8 cellular contexts compared by ENCODE assay signal in the genomic region with DNA sequence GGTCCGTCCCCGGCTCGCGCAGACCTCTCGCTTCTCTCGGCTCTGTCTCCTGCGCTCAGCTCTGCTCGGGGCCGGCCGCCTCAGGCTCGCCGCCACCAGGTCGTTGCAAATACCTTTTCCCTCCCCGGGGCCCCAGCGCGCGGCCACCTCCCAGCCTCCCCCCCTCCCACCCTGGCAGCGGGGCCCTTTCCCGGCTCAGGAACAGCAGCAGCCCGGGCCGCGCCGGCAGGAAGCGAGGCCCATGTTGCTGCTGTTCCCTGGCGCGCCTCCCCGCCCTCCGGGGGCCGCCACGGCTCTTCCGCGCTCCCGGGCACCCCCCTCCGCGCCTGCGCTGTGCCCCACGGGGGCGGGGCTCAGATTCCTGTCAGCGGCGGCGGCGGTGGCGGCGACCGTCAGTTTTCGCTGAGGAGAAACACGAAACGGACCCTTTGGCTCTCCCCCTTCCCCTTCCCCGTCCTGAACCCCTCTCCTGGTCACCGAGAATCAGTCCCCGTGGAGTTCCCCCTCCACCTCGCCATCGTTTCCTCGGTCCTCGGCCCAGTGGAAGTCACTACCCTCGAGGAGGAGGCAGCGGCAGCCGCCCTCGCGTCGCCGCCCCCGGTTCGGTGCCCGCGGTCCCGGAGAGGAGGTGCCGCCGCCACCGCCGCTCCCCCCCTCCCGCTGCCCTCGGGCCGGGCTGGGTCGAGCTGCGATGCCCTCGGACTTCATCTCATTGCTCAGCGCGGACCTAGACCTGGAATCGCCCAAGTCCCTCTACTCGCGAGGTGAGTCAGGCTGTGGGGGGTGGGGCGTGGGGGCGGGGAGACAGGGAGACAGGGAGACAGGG. TPM values are rescaled to one million over a fixed set of nuclear protein-coding genes. Genes with fewer than 3 reads are reported as not detected.
DNase-seq lines count a peak whose midpoint lies in the region; ATAC-seq, FAIRE-seq and TF ChIP-seq lines count a peak whose summit lies in the region.

Gene NFAT5, plus strand, starts transcription at position 356 of the 826 bp plus-strand sequence. Its CDS starts 336 bp downstream, at position 692.

- 0% methylated on average over 1 to 66 of the region's 84 CpGs for WGBS in body of pancreas, 2 donors
- no CpG with 5 or more reads among the region's 84 CpGs for WGBS in iPS DF 6.9 (ENCODE audit: insufficient coverage, insufficient read length)

- intact Hi-C loops in body of pancreas (cut with DNase I) = no loop called here
- intact Hi-C loops in gastrocnemius medialis (cut with DNase I; ENCODE audit: low total_unique reads) = loop anchor here (1.0 to 2.0 kb wide), 4 partner anchors 47 to 434 kb away; partner anchors contain the start of genes CHTF8, CYB5B, TERF2 and UTP4

- ATAC-seq in HG02973 (IDR thresholded peaks at IDR 0.05; ENCODE audit: unreplicated experiment) (peak; percentile 45), body of pancreas (peak; percentile 93), gastrocnemius medialis (peak; percentile 79 to 82), HG03378 (IDR thresholded peaks at IDR 0.05; ENCODE audit: unreplicated experiment) (no peak)

- H3K4me3 ChIP-seq in body of pancreas (peak within 1 kb of the TSS; percentile 95 to 99), iPS DF 6.9 (ENCODE audit: low read length) (peak within 1 kb of the TSS; percentile 94), gastrocnemius medialis (peak within 1 kb of the TSS; percentile 75 to 99 (median 94))

- in situ Hi-C loops in gastrocnemius medialis (cut with MboI; ENCODE audit: low sequenced_read_pairs in 4 of 4) = loop anchor here in 1 of 4 donors (10.0 kb wide), 1 partner anchor 171 kb away; no protein-coding TSS in a partner anchor

- TF ChIP-seq CTCF in body of pancreas (IDR thresholded peaks at IDR 0.05) = peak in 1 of 7 experiments; percentile 16
- TF ChIP-seq CTCF in gastrocnemius medialis (IDR thresholded peaks at IDR 0.05 in 4 of 5, conservative IDR thresholded peaks at IDR 0.05 in 1 of 5) = peak in 1 of 5 experiments; percentile 11

- H3K36me3 ChIP-seq in body of pancreas (replicated peaks in 1 of 2; ENCODE audit: insufficient read depth in 1 of 2, low read depth in 2 of 2) (no peaks in the 10 kb centered on the region), iPS DF 6.9 (ENCODE audit: control insufficient read depth, insufficient read depth, low read length) (no peaks in the 10 kb centered on the region), gastrocnemius medialis (no peaks in the 10 kb centered on the region)

- H3K27ac ChIP-seq in body of pancreas (peak within 1 kb of the TSS; percentile 91 to 100 (median 99)), iPS DF 6.9 (ENCODE audit: low read length) (no peak within 1 kb of the TSS), gastrocnemius medialis (peak within 1 kb of the TSS; percentile 98 to 100 (median 100))

- H3K9me3 ChIP-seq in body of pancreas (no peaks in the 10 kb centered on the region), iPS DF 6.9 (ENCODE audit: control insufficient read depth, insufficient read depth, low read length) (no peaks in the 10 kb centered on the region), gastrocnemius medialis (no peaks in the 10 kb centered on the region)

- DNase-seq in GM12892 (ENCODE audit: insufficient read length) = peak; percentile 55
- DNase-seq in NCI-H2107 (lab: John Stamatoyannopoulos, UW) = peak; percentile 83
- DNase-seq in UCSD-AML1 (lab: John Stamatoyannopoulos, UW; ENCODE audit: unreplicated experiment) = peak; percentile 94
- peak; percentile 87 to 93 (median 92) for DNase-seq in body of pancreas
- DNase-seq in iPS DF 6.9 (ENCODE audit: low read depth, low spot score) = no peak
- peak; percentile 74 to 77 for DNase-seq in gastrocnemius medialis

- FAIRE-seq in GM12892 (lab: Jason Lieb, UNC) = peak; percentile 77

- H3K4me1 ChIP-seq in body of pancreas (peaks cover 38% of the 10 kb centered on the region), iPS DF 6.9 (ENCODE audit: control insufficient read depth, insufficient read depth, low read length) (peaks cover 1% of the 10 kb centered on the region; the same call in 1 of the 2 replicates), gastrocnemius medialis (peaks cover 38 to 44% of the 10 kb centered on the region in 2 donors)

- TF ChIP-seq POLR2A in GM12892 (IDR thresholded peaks at IDR 0.05; ENCODE audit: low read depth, low read length) (peak; percentile 77; the same call in 1 of the 2 replicates), body of pancreas (IDR thresholded peaks at IDR 0.05) (peak; percentile 72 to 93 (median 82)), gastrocnemius medialis (IDR thresholded peaks at IDR 0.05) (peak; percentile 95 to 96)

- H3K27me3 ChIP-seq in body of pancreas (no peaks in the 10 kb centered on the region), iPS DF 6.9 (ENCODE audit: control insufficient read depth, insufficient read depth, low read length) (no peaks in the 10 kb centered on the region), gastrocnemius medialis (no peaks in the 10 kb centered on the region)

RNA-seq across cellular contexts. Expression of gene NFAT5, which starts in this region (rescaled TPM):
- polyA plus RNA-seq in GM12892 (2012; ENCODE audit: missing spikeins) = 16.9 TPM
- total RNA-seq in body of pancreas (10 to 100 TPM; 38.1 to 38.9 TPM), gastrocnemius medialis (10 to 100 TPM; 14.4 to 34.2 (median 18.4) TPM)
